Comparison of ENCODE assay signal across 12 cellular contexts in the genomic region with DNA sequence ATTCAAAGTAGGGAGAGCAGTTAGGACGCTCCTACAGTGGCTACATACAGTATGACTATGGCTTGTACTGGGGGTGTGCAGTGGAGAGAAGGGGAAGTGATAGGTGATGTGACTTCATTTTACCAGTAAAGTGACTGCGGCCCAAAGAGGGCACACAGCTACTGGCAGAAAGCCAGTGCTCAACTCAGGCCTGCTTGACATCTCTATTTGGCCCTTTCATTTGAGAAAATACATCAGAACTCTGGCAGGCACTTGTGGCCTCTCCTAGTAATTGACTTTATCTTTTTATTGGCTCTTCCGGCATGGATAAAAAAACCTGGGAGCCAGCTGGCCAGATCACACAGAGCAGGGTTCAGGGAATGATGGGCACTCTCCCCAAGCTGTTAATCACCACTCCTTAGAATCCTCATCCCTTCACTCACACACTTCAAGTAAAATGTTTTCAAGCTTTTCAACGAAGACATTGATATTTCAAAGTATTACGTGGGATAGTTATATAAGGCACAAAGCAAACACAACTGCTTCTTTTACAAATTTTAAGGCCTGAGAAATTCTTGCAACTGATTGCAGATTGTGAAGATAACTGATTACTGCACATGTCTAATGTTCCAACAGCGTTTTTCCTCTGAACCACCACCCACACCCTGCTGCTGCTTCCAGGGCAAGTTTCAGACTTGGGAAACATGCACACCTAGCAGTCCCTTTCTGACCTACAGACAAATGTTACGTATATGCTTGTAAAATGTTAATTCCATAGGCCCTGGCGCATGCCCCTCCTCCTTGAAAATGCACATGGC.
A peak's percentile ranks its signal among the peaks of the same experiment; 100 is the strongest.
DNase-seq lines count a peak whose midpoint lies in the region; ATAC-seq and TF ChIP-seq lines count a peak whose summit lies in the region.
"Had no signal": no experiment of that assay in that cellular context is flagged by ENCODE, and none has a peak within 500 bp of the region (broad histone marks: within the 10 kb centered on the region; RNA-seq: fewer than 3 reads in every experiment).

No MANE protein-coding gene starts in this region.

- H3K4me1 ChIP-seq in OCI-LY7 (ENCODE audit: insufficient read depth, low read length, poor library complexity, severe bottlenecking): peaks cover 39% of the 10 kb centered on the region

- CTCF ChIA-PET in OCI-LY7 (lab: Charles Lee; ENCODE audit: unreplicated experiment): no interaction called here
- CTCF ChIA-PET in activated naive CD4-positive, alpha-beta T cell treated with anti-CD3 and anti-CD28 coated beads for 36 hours (lab: Charles Lee): no interaction called here

- H3K27ac ChIP-seq in OCI-LY7 (ENCODE audit: low read depth, low read length, poor library complexity, severe bottlenecking): peak overlapping the region; percentile 9

- no peak for TF ChIP-seq CTCF in OCI-LY7 (conservative IDR thresholded peaks at IDR 0.05; ENCODE audit: low read length)

- no TSS peak for BruUV-seq in OCI-LY7 (replicated peaks; lab: Mats Ljungman, UMichigan)

- H3K36me3 Mint-ChIP-seq in activated naive CD4-positive, alpha-beta T cell treated with anti-CD3 and anti-CD28 coated beads for 36 hours (ENCODE audit: low read depth): no peaks in the 10 kb centered on the region

- no peaks in the 10 kb centered on the region for H3K9me3 Mint-ChIP-seq in activated naive CD4-positive, alpha-beta T cell treated with anti-CD3 and anti-CD28 coated beads for 36 hours
- H3K9me3 Mint-ChIP-seq: nephron; stimulated activated naive CD8-positive, alpha-beta T cell treated with anti-CD3 and anti-CD28 coated beads, Interleukin-15, Interleukin-2, amounts not matched to agents 100 ng/mL and 50 ng/mL, for 24 hours had no signal

- no peak overlapping the region for H2AFZ ChIP-seq in OCI-LY7 (ENCODE audit: low read length)

- no peaks in the 10 kb centered on the region for H3K9me3 ChIP-seq in OCI-LY7 (ENCODE audit: low read length)

- no peaks in the 10 kb centered on the region for H4K20me1 ChIP-seq in OCI-LY7 (ENCODE audit: insufficient read depth, low read length)

- H3K4me3 ChIP-seq in OCI-LY7 (ENCODE audit: low read depth, low read length, poor library complexity, severe bottlenecking): no peak overlapping the region

- H3K4me3 Mint-ChIP-seq in activated naive CD4-positive, alpha-beta T cell treated with anti-CD3 and anti-CD28 coated beads for 36 hours: no peak overlapping the region
- H3K4me3 Mint-ChIP-seq: nephron; stimulated activated naive CD8-positive, alpha-beta T cell treated with anti-CD3 and anti-CD28 coated beads, Interleukin-15, Interleukin-2, amounts not matched to agents 100 ng/mL and 50 ng/mL, for 24 hours had no signal

- no peaks in the 10 kb centered on the region for H3K9me2 ChIP-seq in OCI-LY7 (ENCODE audit: insufficient read depth, low read length)

- POLR2A ChIA-PET in OCI-LY7 (lab: Charles Lee): interaction anchor here (0.6 to 1.4 kb wide), 5 partner anchors 28 to 515 kb away, joined by 3 to 5 read pairs (median 3); no protein-coding TSS in a partner anchor

- DNase-seq in Kasumi-1 (lab: John Stamatoyannopoulos, UW) (peak; percentile 72 to 81), OCI-LY7 (ENCODE audit: low spot score) (peak; percentile 42), left lobe of liver (ENCODE audit: low spot score) (no peak), activated gamma-delta T cell treated with Interleukin-2 at 50 U/mL for 16 hours (no peak), inferior parietal cortex (ENCODE audit: extremely low spot score) (no peak)
- DNase-seq in stimulated activated CD4-positive, alpha-beta T cell treated with anti-CD3 and anti-CD28 coated beads, Interleukin-1b, Interleukin-23, amount 100 ng/mL, for 48 hours: no peak
- no peak for DNase-seq in activated naive CD4-positive, alpha-beta T cell treated with anti-CD3 and anti-CD28 coated beads for 36 hours
- DNase-seq: DMS53, T-helper 9 cell had no signal

- peaks cover 2% of the 10 kb centered on the region for H3K27me3 Mint-ChIP-seq in activated naive CD4-positive, alpha-beta T cell treated with anti-CD3 and anti-CD28 coated beads for 36 hours (ENCODE audit: low read depth)
- H3K27me3 Mint-ChIP-seq: stimulated activated naive CD8-positive, alpha-beta T cell treated with anti-CD3 and anti-CD28 coated beads, Interleukin-15, Interleukin-2, amounts not matched to agents 100 ng/mL and 50 ng/mL, for 24 hours had no signal

- intact Hi-C loops in OCI-LY7 (cut with micrococcal nuclease; ENCODE audit: unreplicated experiment): no loop called here
- intact Hi-C loops in activated naive CD4-positive, alpha-beta T cell treated with anti-CD3 and anti-CD28 coated beads for 36 hours (cut with micrococcal nuclease): no loop called here

- H3K4me1 Mint-ChIP-seq in activated naive CD4-positive, alpha-beta T cell treated with anti-CD3 and anti-CD28 coated beads for 36 hours (ENCODE audit: low read depth): no peaks in the 10 kb centered on the region

- peaks cover 34% of the 10 kb centered on the region; the same call in 1 of the 2 replicates for H3K79me2 ChIP-seq in OCI-LY7 (ENCODE audit: insufficient read depth, low read depth, low read length)

- peaks cover 57% of the 10 kb centered on the region for H3K36me3 ChIP-seq in OCI-LY7 (ENCODE audit: insufficient read depth, low read length)

- no peak overlapping the region for H3K27ac Mint-ChIP-seq in activated naive CD4-positive, alpha-beta T cell treated with anti-CD3 and anti-CD28 coated beads for 36 hours
- H3K27ac Mint-ChIP-seq: stimulated activated naive CD8-positive, alpha-beta T cell treated with anti-CD3 and anti-CD28 coated beads, Interleukin-15, Interleukin-2, amounts not matched to agents 100 ng/mL and 50 ng/mL, for 24 hours had no signal

- peak; percentile 69 for ATAC-seq in GM18498 (IDR thresholded peaks at IDR 0.05; ENCODE audit: unreplicated experiment)
- peak; percentile 41 for ATAC-seq in left lobe of liver

- peak overlapping the region; percentile 22; the same call in 1 of the 2 replicates for H3K4me2 ChIP-seq in OCI-LY7 (ENCODE audit: low read length)

Comparison
In these comparisons a context has a peak if more than half of its experiments do, and no peak if none do; other contexts are left out.
1. DNase-seq: peak in Kasumi-1 (2 of 2) and OCI-LY7 (single experiment); none in left lobe of liver (single experiment), activated gamma-delta T cell treated with Interleukin-2 at 50 U/mL for 16 hours (single experiment), stimulated activated CD4-positive, alpha-beta T cell treated with anti-CD3 and anti-CD28 coated beads, Interleukin-1b, Interleukin-23, amount 100 ng/mL, for 48 hours (single experiment), inferior parietal cortex (single experiment) and activated naive CD4-positive, alpha-beta T cell treated with anti-CD3 and anti-CD28 coated beads for 36 hours (single experiment).